ENCODE assay signal across 11 cellular contexts in the genomic region with DNA sequence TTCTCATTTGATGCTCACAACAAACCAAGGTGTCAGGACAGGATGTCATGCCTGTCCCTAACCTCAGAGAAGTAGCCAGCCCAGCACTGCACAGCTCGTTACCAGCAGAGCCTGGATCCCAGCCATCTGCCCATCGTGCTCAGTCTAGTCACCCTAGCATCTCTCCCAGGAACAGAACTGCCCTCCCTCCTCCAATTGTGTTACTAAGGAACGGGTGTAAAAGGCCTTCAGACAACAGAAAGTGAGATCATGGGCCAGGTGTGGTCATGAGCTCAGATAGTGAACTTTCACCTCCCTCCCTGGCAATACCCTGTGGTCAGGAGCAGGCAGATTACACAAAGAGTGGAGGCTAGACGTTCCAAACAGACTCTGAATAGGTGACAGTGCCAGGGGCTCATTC.
DNase-seq lines count a peak whose midpoint lies in the region; ATAC-seq, FAIRE-seq and TF ChIP-seq lines count a peak whose summit lies in the region.
"Had no signal": no experiment of that assay in that cellular context is flagged by ENCODE, and none has a peak within 500 bp of the region (broad histone marks: within the 10 kb centered on the region; RNA-seq: fewer than 3 reads in every experiment).

No MANE protein-coding gene starts in this region.

- H3K27ac Mint-ChIP-seq in GM23338 = no peak overlapping the region

- ATAC-seq in GM18867 (IDR thresholded peaks at IDR 0.05; ENCODE audit: unreplicated experiment) (peak; percentile 46), pancreas (peak; percentile 32 to 71 (median 65)), GM23338 (no peak)

- H3K27me3 ChIP-seq in mammary epithelial cell (ENCODE audit: insufficient read depth, low read length) = no peaks in the 10 kb centered on the region
- H3K27me3 ChIP-seq in pancreas = no peaks in the 10 kb centered on the region
- no peaks in the 10 kb centered on the region for H3K27me3 ChIP-seq in GM23338 (ENCODE audit: insufficient read depth)

- H3K9me3 ChIP-seq in mammary epithelial cell (replicated peaks; ENCODE audit: insufficient read depth, low read length) (no peaks in the 10 kb centered on the region), pancreas (no peaks in the 10 kb centered on the region)

- H4K20me1 ChIP-seq in mammary epithelial cell (ENCODE audit: insufficient read depth, low read length) = no peaks in the 10 kb centered on the region
- H4K20me1 ChIP-seq in GM23338 (replicated peaks; ENCODE audit: insufficient read depth) = no peaks in the 10 kb centered on the region

- peaks cover 15% of the 10 kb centered on the region; the same call in 2 of the 3 replicates for H3K4me1 Mint-ChIP-seq in GM23338

- CTCF ChIA-PET in mammary epithelial cell (lab: Charles Lee; ENCODE audit: low non-redundant PET) = interaction anchor here (0.6 kb wide), 1 partner anchor 90 kb away, joined by 3 read pairs; no protein-coding TSS in a partner anchor

- no peak overlapping the region for H3K27ac ChIP-seq in mammary epithelial cell (ENCODE audit: insufficient read depth, low read depth, low read length)
- H3K27ac ChIP-seq in pancreas = peak overlapping the region in 2 of 4 donors; percentile 56 to 61
- no peak overlapping the region for H3K27ac ChIP-seq in GM23338 (ENCODE audit: low read depth)

- in situ Hi-C loops in mammary epithelial cell (cut with MboI; ENCODE audit: low sequenced_read_pairs in 2 of 2) = no loop called here

- H2AFZ ChIP-seq in mammary epithelial cell (ENCODE audit: low read depth, low read length) (no peak overlapping the region), GM23338 (no peak overlapping the region)

- BruUV-seq in mammary epithelial cell (replicated peaks; lab: Mats Ljungman, UMichigan) = no TSS peak

- H3K27me3 Mint-ChIP-seq in GM23338 (ENCODE audit: insufficient read depth, low read depth, poor library complexity) = peaks cover 3% of the 10 kb centered on the region

- H3K36me3 Mint-ChIP-seq in GM23338 (ENCODE audit: low read depth) = no peaks in the 10 kb centered on the region

- peak; percentile 50 for DNase-seq in NCI-H146 treated with DMSO at 0.1 percent for 48 hours (lab: John Stamatoyannopoulos, UW; ENCODE audit: unreplicated experiment)
- DNase-seq in mammary epithelial cell = peak; percentile 93
- DNase-seq in pancreas = peak in 1 of 6 donors; percentile 58
- DNase-seq in NCI-H2227 (lab: John Stamatoyannopoulos, UW; ENCODE audit: unreplicated experiment) = no peak
- DNase-seq in stimulated activated naive CD4-positive, alpha-beta T cell (lab: John Stamatoyannopoulos, UW) = no peak
- DNase-seq in NCI-H1436 (lab: John Stamatoyannopoulos, UW) = no peak
- DNase-seq in GM23338 (ENCODE audit: low spot score) = no peak
- DNase-seq: activated CD4-positive, alpha-beta T cell treated with anti-CD3 and anti-CD28 coated beads for 4 hours; amniotic stem cell had no signal

- H3K9me2 ChIP-seq in GM23338 (ENCODE audit: insufficient read depth) = no peaks in the 10 kb centered on the region

- dilution Hi-C loops in mammary epithelial cell (cut with HindIII; ENCODE audit: low sequenced_read_pairs) = no loop called here

- intact Hi-C loops in mammary epithelial cell (cut with micrococcal nuclease) (loop anchor here (5.0 kb wide), 1 partner anchor 112 kb away; a partner anchor contains a TSS), pancreas (cut with DNase I) (no loop called here)

- H3K9ac ChIP-seq in mammary epithelial cell (ENCODE audit: insufficient read depth, low read length) = no peak overlapping the region

- no peaks in the 10 kb centered on the region for H3K9me3 Mint-ChIP-seq in GM23338

- no peak for FAIRE-seq in pancreas (lab: Jason Lieb, UNC)

- no peaks in the 10 kb centered on the region for H3K36me3 ChIP-seq in mammary epithelial cell (ENCODE audit: insufficient read depth, low read length)
- no peaks in the 10 kb centered on the region for H3K36me3 ChIP-seq in pancreas
- no peaks in the 10 kb centered on the region for H3K36me3 ChIP-seq in GM23338 (ENCODE audit: insufficient read depth)

- H3F3A ChIP-seq in GM23338 (replicated peaks; ENCODE audit: low read depth) = no peaks in the 10 kb centered on the region

- H3K4me3 Mint-ChIP-seq in GM23338 = no peak overlapping the region

- peaks cover 28% of the 10 kb centered on the region for H3K4me1 ChIP-seq in mammary epithelial cell (ENCODE audit: insufficient read depth, low read length)
- H3K4me1 ChIP-seq in pancreas = peaks cover 0 to 6% (median 0%) of the 10 kb centered on the region in 3 donors
- no peaks in the 10 kb centered on the region for H3K4me1 ChIP-seq in GM23338 (ENCODE audit: insufficient read depth)

- H3K4me2 ChIP-seq in mammary epithelial cell (ENCODE audit: insufficient read depth, low read depth, low read length) (no peak overlapping the region), GM23338 (no peak overlapping the region)
- H3K4me2 ChIP-seq: smooth muscle cell had no signal

- TF ChIP-seq CTCF in mammary epithelial cell (conservative IDR thresholded peaks at IDR 0.05 in 1 of 2, IDR thresholded peaks at IDR 0.05 in 1 of 2; ENCODE audit: extremely low read depth in 1 of 2, insufficient read depth in 1 of 2, low read depth in 1 of 2, low read length in 2 of 2) (no peak), pancreas (IDR thresholded peaks at IDR 0.05) (no peak), GM23338 (conservative IDR thresholded peaks at IDR 0.05; ENCODE audit: low read depth in 2 of 2) (no peak)

- no peak overlapping the region for H3K4me3 ChIP-seq in mammary epithelial cell (replicated peaks in 1 of 3; ENCODE audit: insufficient read depth in 1 of 3, low read depth in 2 of 3, low read length in 3 of 3)
- H3K4me3 ChIP-seq in pancreas = no peak overlapping the region
- H3K4me3 ChIP-seq in GM23338 = no peak overlapping the region
- H3K4me3 ChIP-seq: smooth muscle cell had no signal

- H3K79me2 ChIP-seq in mammary epithelial cell (ENCODE audit: insufficient read depth, low read length) = no peaks in the 10 kb centered on the region
- no peaks in the 10 kb centered on the region for H3K79me2 ChIP-seq in GM23338 (replicated peaks; ENCODE audit: insufficient read depth)

- 36% methylated on average over 4 of the region's 4 CpGs for WGBS in mammary epithelial cell (ENCODE audit: low coverage, missing lambda C conversion rate)
- whole genome bisulfite sequencing in pancreas, 2 donors = 22 to 32% methylated on average over 4 of the region's 4 CpGs

TF ChIP-seq in GM23338, 12 proteins besides CTCF, POLR2A, EP300 and RAD21 (continues in another document):
- TF ChIP-seq EZH2phosphoT487 (IDR thresholded peaks at IDR 0.05; ENCODE audit: unreplicated experiment) = no peak
- no peak for TF ChIP-seq POLR2AphosphoS5 (IDR thresholded peaks at IDR 0.05; ENCODE audit: low read depth)
- no peak for TF ChIP-seq CREB1 (CRISPR knock-in tag; IDR thresholded peaks at IDR 0.05; ENCODE audit: low read depth)
- TF ChIP-seq EZH2 (IDR thresholded peaks at IDR 0.05; ENCODE audit: low read depth, unreplicated experiment) = no peak
- no peak for TF ChIP-seq JUNB (IDR thresholded peaks at IDR 0.05; ENCODE audit: unreplicated experiment)
- TF ChIP-seq, protein P1, sequence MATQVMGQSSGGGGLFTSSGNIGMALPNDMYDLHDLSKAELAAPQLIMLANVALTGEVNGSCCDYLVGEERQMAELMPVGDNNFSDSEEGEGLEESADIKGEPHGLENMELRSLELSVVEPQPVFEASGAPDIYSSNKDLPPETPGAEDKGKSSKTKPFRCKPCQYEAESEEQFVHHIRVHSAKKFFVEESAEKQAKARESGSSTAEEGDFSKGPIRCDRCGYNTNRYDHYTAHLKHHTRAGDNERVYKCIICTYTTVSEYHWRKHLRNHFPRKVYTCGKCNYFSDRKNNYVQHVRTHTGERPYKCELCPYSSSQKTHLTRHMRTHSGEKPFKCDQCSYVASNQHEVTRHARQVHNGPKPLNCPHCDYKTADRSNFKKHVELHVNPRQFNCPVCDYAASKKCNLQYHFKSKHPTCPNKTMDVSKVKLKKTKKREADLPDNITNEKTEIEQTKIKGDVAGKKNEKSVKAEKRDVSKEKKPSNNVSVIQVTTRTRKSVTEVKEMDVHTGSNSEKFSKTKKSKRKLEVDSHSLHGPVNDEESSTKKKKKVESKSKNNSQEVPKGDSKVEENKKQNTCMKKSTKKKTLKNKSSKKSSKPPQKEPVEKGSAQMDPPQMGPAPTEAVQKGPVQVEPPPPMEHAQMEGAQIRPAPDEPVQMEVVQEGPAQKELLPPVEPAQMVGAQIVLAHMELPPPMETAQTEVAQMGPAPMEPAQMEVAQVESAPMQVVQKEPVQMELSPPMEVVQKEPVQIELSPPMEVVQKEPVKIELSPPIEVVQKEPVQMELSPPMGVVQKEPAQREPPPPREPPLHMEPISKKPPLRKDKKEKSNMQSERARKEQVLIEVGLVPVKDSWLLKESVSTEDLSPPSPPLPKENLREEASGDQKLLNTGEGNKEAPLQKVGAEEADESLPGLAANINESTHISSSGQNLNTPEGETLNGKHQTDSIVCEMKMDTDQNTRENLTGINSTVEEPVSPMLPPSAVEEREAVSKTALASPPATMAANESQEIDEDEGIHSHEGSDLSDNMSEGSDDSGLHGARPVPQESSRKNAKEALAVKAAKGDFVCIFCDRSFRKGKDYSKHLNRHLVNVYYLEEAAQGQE (IDR thresholded peaks at IDR 0.05; ENCODE audit: unreplicated experiment) = no peak
- no peak for TF ChIP-seq ZNF114 (CRISPR knock-in tag; IDR thresholded peaks at IDR 0.05)
- TF ChIP-seq STAT1 (IDR thresholded peaks at IDR 0.05; ENCODE audit: unreplicated experiment) = no peak
- TF ChIP-seq NANOG (IDR thresholded peaks at IDR 0.05; ENCODE audit: borderline replicate concordance) = no peak

Comparison
In these comparisons a context has a peak if more than half of its experiments do, and no peak if none do; other contexts are left out.
1. DNase-seq: peak in NCI-H146 treated with DMSO at 0.1 percent for 48 hours (single experiment) and mammary epithelial cell (single experiment); none in NCI-H2227 (single experiment), stimulated activated naive CD4-positive, alpha-beta T cell (0 of 6), NCI-H1436 (single experiment) and GM23338 (single experiment).